Comparison of ENCODE assay signal across 8 cellular contexts in genomic region chr18:57630002-57630758, GRCh38. TPM values are rescaled to one million over a fixed set of nuclear protein-coding genes. Genes with fewer than 3 reads are reported as not detected.
DNase-seq lines count a peak whose midpoint lies in the region; ATAC-seq and TF ChIP-seq lines count a peak whose summit lies in the region.

No MANE protein-coding gene starts in this region.

- H3K27me3 ChIP-seq in SU-DHL-6 (ENCODE audit: low read length) (no peaks in the 10 kb centered on the region), adipocyte (replicated peaks; ENCODE audit: control insufficient read depth, insufficient read depth, low read length) (no peaks in the 10 kb centered on the region), trophoblast cell (ENCODE audit: insufficient read depth, low read length) (no peaks in the 10 kb centered on the region), transverse colon (no peaks in the 10 kb centered on the region)

- no peaks in the 10 kb centered on the region for H4K20me1 ChIP-seq in SU-DHL-6 (ENCODE audit: low read depth, low read length)

- H3K79me1 ChIP-seq in trophoblast cell (ENCODE audit: low read length): peaks cover 7% of the 10 kb centered on the region

- H3F3A ChIP-seq in SU-DHL-6 (ENCODE audit: insufficient read depth): peaks cover 14% of the 10 kb centered on the region

- H3K27ac ChIP-seq in SU-DHL-6 (ENCODE audit: low read depth, low read length) (peak overlapping the region; percentile 83), trophoblast cell (ENCODE audit: low read depth, low read length) (no peak overlapping the region), transverse colon (peak overlapping the region; percentile 79 to 88 (median 85))

- TF ChIP-seq CTCF in GM12874 (IDR thresholded peaks at IDR 0.05; ENCODE audit: insufficient read depth, low read depth, low read length) (peak; percentile 79), SU-DHL-6 (IDR thresholded peaks at IDR 0.05; ENCODE audit: insufficient read depth, low read length, poor library complexity, severe bottlenecking) (peak; percentile 82), transverse colon (IDR thresholded peaks at IDR 0.05) (peak; percentile 59 to 82 (median 74))

- ATAC-seq in HG02798 (IDR thresholded peaks at IDR 0.05; ENCODE audit: poor library complexity, unreplicated experiment): peak; percentile 95

- H3K4ac ChIP-seq in trophoblast cell (ENCODE audit: low read depth, low read length): peak overlapping the region; percentile 16

- H3K36me3 ChIP-seq in SU-DHL-6 (ENCODE audit: low read length) (no peaks in the 10 kb centered on the region), adipocyte (ENCODE audit: control insufficient read depth, insufficient read depth, low read length, severe bottlenecking) (no peaks in the 10 kb centered on the region), trophoblast cell (ENCODE audit: control insufficient read depth in 1 of 2, insufficient read depth in 2 of 2, low read length in 2 of 2) (no peaks in the 10 kb centered on the region), transverse colon (no peaks in the 10 kb centered on the region)

- intact Hi-C loops in cardiac septum (cut with DNase I): loop anchor here (1.0 to 10.0 kb wide), 4 partner anchors 9 to 492 kb away; partner anchors contain the start of genes ATP8B1 and NARS1
- intact Hi-C loops in transverse colon (cut with DNase I; ENCODE audit: low total_unique reads): no loop called here

- H3K4me2 ChIP-seq in SU-DHL-6 (ENCODE audit: low read depth, low read length, poor library complexity, severe bottlenecking) (peak overlapping the region; percentile 84), trophoblast cell (ENCODE audit: low read length) (peak overlapping the region; percentile 77)

- H3K14ac ChIP-seq in trophoblast cell (ENCODE audit: low read length): peak overlapping the region; percentile 61

- no peak overlapping the region for H2AK5ac ChIP-seq in trophoblast cell (ENCODE audit: low read length)

- no peak overlapping the region for H2BK5ac ChIP-seq in trophoblast cell (ENCODE audit: low read depth, low read length, poor library complexity)

- WGBS in trophoblast cell (ENCODE audit: extremely low coverage, insufficient coverage, insufficient read length): no CpG with 5 or more reads among the region's 52 CpGs
- 0 to 3% methylated on average over 5 to 45 of the region's 52 CpGs for WGBS in transverse colon (ENCODE audit: low coverage in 1 of 2), 2 donors

- no peaks in the 10 kb centered on the region for H3K9me2 ChIP-seq in SU-DHL-6 (replicated peaks; ENCODE audit: insufficient read depth, low read length)

- peaks cover 16% of the 10 kb centered on the region for H3K79me2 ChIP-seq in SU-DHL-6 (ENCODE audit: insufficient read depth, low read length)
- H3K79me2 ChIP-seq in trophoblast cell (ENCODE audit: control insufficient read depth, insufficient read depth, low read length, poor library complexity): peaks cover 2% of the 10 kb centered on the region

- no peak overlapping the region for H2BK12ac ChIP-seq in trophoblast cell (ENCODE audit: low read length)

- H3K4me1 ChIP-seq in adipocyte (ENCODE audit: control insufficient read depth, insufficient read depth, low read length) (peaks cover 11% of the 10 kb centered on the region), trophoblast cell (ENCODE audit: control insufficient read depth in 1 of 2, insufficient read depth in 2 of 2, low read length in 2 of 2) (peaks cover 2 to 8% of the 10 kb centered on the region in 2 experiments), transverse colon (peaks cover 0 to 26% (median 7%) of the 10 kb centered on the region in 4 donors)

- peak overlapping the region; percentile 85 for H4K91ac ChIP-seq in trophoblast cell (ENCODE audit: low read depth, low read length)

- H3K23ac ChIP-seq in trophoblast cell (ENCODE audit: low read length): no peak overlapping the region

- H3K9ac ChIP-seq in SU-DHL-6 (ENCODE audit: low read length) (peak overlapping the region; percentile 79), adipocyte (ENCODE audit: low read length) (peak overlapping the region; percentile 91), trophoblast cell (ENCODE audit: low read length) (peak overlapping the region; percentile 78)

- H4K8ac ChIP-seq in trophoblast cell (ENCODE audit: low read depth, low read length): peak overlapping the region; percentile 88

- peak overlapping the region; percentile 52 for H2BK120ac ChIP-seq in trophoblast cell (ENCODE audit: insufficient read depth, low read length, poor library complexity)

- TF ChIP-seq EP300 in transverse colon (IDR thresholded peaks at IDR 0.05; ENCODE audit: low read depth): no peak

- in situ Hi-C loops in transverse colon (cut with MboI; ENCODE audit: low pct_ligation_motif_present in 1 of 4, low pct_unique_long_range_greater_than_20kb in 1 of 4, low sequenced_read_pairs in 3 of 4): loop anchor here in 1 of 4 donors (25.0 kb wide), 1 partner anchor 107 kb away; no protein-coding TSS in a partner anchor

- DNase-seq in NCI-H1417 (lab: John Stamatoyannopoulos, UW): peak; percentile 91 to 99 (median 99)
- DNase-seq in adipocyte (ENCODE audit: low read depth): peak; percentile 98
- DNase-seq in cardiac septum (ENCODE audit: low spot score): peak; percentile 98
- DNase-seq in trophoblast cell: peak; percentile 87 to 89
- peak; percentile 98 for DNase-seq in transverse colon

- peak overlapping the region; percentile 94 for H3K4me3 ChIP-seq in SU-DHL-6 (ENCODE audit: insufficient read depth, low read length, poor library complexity, severe bottlenecking)
- peak overlapping the region; percentile 95 for H3K4me3 ChIP-seq in adipocyte (ENCODE audit: low read length)
- peak overlapping the region; percentile 72 for H3K4me3 ChIP-seq in trophoblast cell (ENCODE audit: low read depth, low read length)
- peak overlapping the region; percentile 50 to 70 (median 61) for H3K4me3 ChIP-seq in transverse colon

- no peak for TF ChIP-seq POLR2A in transverse colon (IDR thresholded peaks at IDR 0.05)

- H4K12ac ChIP-seq in trophoblast cell (ENCODE audit: low read depth, low read length): peak overlapping the region; percentile 78

- peak overlapping the region; percentile 85 for H2AFZ ChIP-seq in SU-DHL-6 (ENCODE audit: low read depth, low read length, severe bottlenecking)
- H2AFZ ChIP-seq in trophoblast cell (ENCODE audit: insufficient read depth, low read length, poor library complexity): peak overlapping the region; percentile 80

- peak overlapping the region; percentile 36 for H3K18ac ChIP-seq in trophoblast cell (ENCODE audit: low read length)

- H3K9me3 ChIP-seq in SU-DHL-6 (ENCODE audit: insufficient read depth, low read length) (no peaks in the 10 kb centered on the region), adipocyte (ENCODE audit: control insufficient read depth, low read length) (no peaks in the 10 kb centered on the region), trophoblast cell (ENCODE audit: insufficient read depth, low read depth, low read length) (no peaks in the 10 kb centered on the region), transverse colon (no peaks in the 10 kb centered on the region)

RNA-seq across cellular contexts. Expression of gene NARS1, which starts 8.5 kb away (rescaled TPM):
- total RNA-seq in cardiac septum: 111 TPM
- 125 and 130 TPM in 2 replicates for polyA plus RNA-seq in trophoblast cell (2013)
- 100 to 1,000 TPM in 2 of 4 donors, 10 to 100 TPM in 2; 80.8 to 186 (median 129) TPM for total RNA-seq in transverse colon

RNA-seq across cellular contexts. Expression of gene FECH, which starts 43.7 kb away (rescaled TPM):
- total RNA-seq in cardiac septum: 39.5 TPM
- polyA plus RNA-seq in trophoblast cell (2013): 29.9 and 31.6 TPM in 2 replicates
- 10 to 100 TPM in 3 of 4 donors, 1 to 10 TPM in 1; 9.6 to 36.0 (median 28.3) TPM for total RNA-seq in transverse colon
